16 cellular contexts compared by ENCODE assay signal in genomic region chr1:21152423-21153100, GRCh38. TPM values are rescaled to one million over a fixed set of nuclear protein-coding genes. Genes with fewer than 3 reads are reported as not detected.
DNase-seq lines count a peak whose midpoint lies in the region; ATAC-seq and TF ChIP-seq lines count a peak whose summit lies in the region.
"Had no signal": no experiment of that assay in that cellular context is flagged by ENCODE, and none has a peak within 500 bp of the region (broad histone marks: within the 10 kb centered on the region; RNA-seq: fewer than 3 reads in every experiment).

No MANE protein-coding gene starts in this region.

- TF ChIP-seq RAD21 in HCT116 (IDR thresholded peaks at IDR 0.05; ENCODE audit: low read depth): no peak

- H3K4me1 ChIP-seq in HCT116 (ENCODE audit: control insufficient read depth in 1 of 2, insufficient read depth in 2 of 2, low read length in 2 of 2): peaks cover 46 to 55% of the 10 kb centered on the region in 2 experiments
- peaks cover 35 to 43% of the 10 kb centered on the region in 2 donors for H3K4me1 ChIP-seq in gastrocnemius medialis
- peaks cover 8% of the 10 kb centered on the region; the same call in 1 of the 2 replicates for H3K4me1 ChIP-seq in SJCRH30
- H3K4me1 ChIP-seq: BE2C had no signal

- H3K9ac ChIP-seq in HCT116 (ENCODE audit: low read length): peak overlapping the region; percentile 29; the same call in 1 of the 2 replicates
- no peak overlapping the region for H3K9ac ChIP-seq in SK-N-MC (ENCODE audit: insufficient read length)

- RAD21 ChIA-PET in HCT116 (lab: Charles Lee; ENCODE audit: low non-redundant PET in 1 of 2, low total read pairs in 2 of 2, uncharacterized antibody in 2 of 2, unreplicated experiment in 2 of 2): no interaction called here

- H4K20me1 ChIP-seq in HCT116 (ENCODE audit: insufficient read depth): no peaks in the 10 kb centered on the region

- BruUV-seq in HCT116 (replicated peaks; lab: Mats Ljungman, UMichigan): no TSS peak

- intact Hi-C loops in HCT116 (cut with micrococcal nuclease) (no loop called here), gastrocnemius medialis (cut with DNase I; ENCODE audit: low total_unique reads) (no loop called here)

- H3K36me3 ChIP-seq in HCT116 (ENCODE audit: control insufficient read depth in 1 of 2, insufficient read depth in 2 of 2, low read length in 2 of 2) (no peaks in the 10 kb centered on the region), SK-N-MC (ENCODE audit: insufficient read depth, low read length) (peaks cover 21% of the 10 kb centered on the region), gastrocnemius medialis (no peaks in the 10 kb centered on the region), SJCRH30 (peaks cover 30% of the 10 kb centered on the region)
- H3K36me3 ChIP-seq: BE2C had no signal

- POLR2A ChIA-PET in HCT116 (lab: Charles Lee): no interaction called here

- H3K9me3 ChIP-seq in HCT116 (ENCODE audit: control insufficient read depth in 1 of 2, insufficient read depth in 1 of 2, low read depth in 1 of 2, low read length in 2 of 2) (no peaks in the 10 kb centered on the region), SK-N-MC (ENCODE audit: low read depth, low read length) (no peaks in the 10 kb centered on the region), gastrocnemius medialis (no peaks in the 10 kb centered on the region), SJCRH30 (replicated peaks) (no peaks in the 10 kb centered on the region)
- H3K9me3 ChIP-seq: BE2C, gastroesophageal sphincter had no signal

- CTCF ChIA-PET in HCT116 (lab: Charles Lee): interaction anchor here (1.7 kb wide), 1 partner anchor 10 kb away, joined by 4 read pairs; no protein-coding TSS in a partner anchor

- H3K4me2 ChIP-seq in HCT116 (ENCODE audit: low read length): peak overlapping the region; percentile 50

- H3K4me3 ChIP-seq in HCT116 (replicated peaks in 1 of 2; ENCODE audit: low read depth in 1 of 2, low read length in 2 of 2) (no peak overlapping the region), SK-N-MC (no peak overlapping the region), gastrocnemius medialis (no peak overlapping the region), SJCRH30 (no peak overlapping the region)
- H3K4me3 ChIP-seq: gastroesophageal sphincter, lung had no signal

- peaks cover 36% of the 10 kb centered on the region for H3K79me2 ChIP-seq in HCT116 (ENCODE audit: insufficient read depth, low read length)

- H3K9me2 ChIP-seq in HCT116 (ENCODE audit: insufficient read depth): no peaks in the 10 kb centered on the region

- H2AFZ ChIP-seq in HCT116 (ENCODE audit: low read depth, low read length, poor library complexity, severe bottlenecking): no peak overlapping the region

- no peak for DNase-seq in HCT116 (ENCODE audit: low read depth, low spot score)
- no peak for DNase-seq in SK-N-MC (ENCODE audit: low read depth, low spot score)
- DNase-seq in fibroblast of peridontal ligament (ENCODE audit: extremely low read depth): peak; percentile 33
- DNase-seq in gastrocnemius medialis: no peak
- DNase-seq in SJCRH30: no peak
- DNase-seq in activated CD8-positive, alpha-beta memory T cell treated with anti-CD3 and anti-CD28 coated beads, Interleukin-2, amount 50 U/mL, for 4 hours: no peak
- DNase-seq in DMS 273 treated with DMSO at 0.1 percent for 48 hours (lab: John Stamatoyannopoulos, UW): no peak
- DNase-seq: activated CD4-positive, alpha-beta T cell treated with anti-CD3 and anti-CD28 coated beads, Interleukin-2, amount 10 ng/mL, durations not matched to agents 24 days and 14 days; amniotic stem cell; BE2C; endodermal cell; naive thymus-derived CD8-positive, alpha-beta T cell; NCI-H345; posterior cingulate gyrus had no signal

- TF ChIP-seq CTCF in HCT116 (IDR thresholded peaks at IDR 0.05 in 2 of 3, conservative IDR thresholded peaks at IDR 0.05 in 1 of 3; ENCODE audit: borderline replicate concordance in 1 of 3, insufficient read depth in 1 of 3, low read depth in 2 of 3, low read length in 2 of 3): no peak
- no peak for TF ChIP-seq CTCF in gastrocnemius medialis (IDR thresholded peaks at IDR 0.05 in 4 of 5, conservative IDR thresholded peaks at IDR 0.05 in 1 of 5)

- H3K27me3 ChIP-seq in HCT116 (ENCODE audit: insufficient read depth, low read length) (no peaks in the 10 kb centered on the region), gastrocnemius medialis (no peaks in the 10 kb centered on the region), SJCRH30 (no peaks in the 10 kb centered on the region)
- H3K27me3 ChIP-seq: BE2C, gastroesophageal sphincter had no signal

- TF ChIP-seq POLR2A in HCT116 (IDR thresholded peaks at IDR 0.05; ENCODE audit: borderline replicate concordance, extremely low read depth, insufficient read depth, insufficient read length): no peak
- TF ChIP-seq POLR2A in gastrocnemius medialis (IDR thresholded peaks at IDR 0.05): no peak

- H3K27ac ChIP-seq in HCT116 (ENCODE audit: low read depth, low read length): peak overlapping the region; percentile 30; the same call in 1 of the 2 replicates
- H3K27ac ChIP-seq in SK-N-MC: peak overlapping the region; percentile 63; the same call in 1 of the 2 replicates
- H3K27ac ChIP-seq in gastrocnemius medialis: peak overlapping the region in 3 of 4 donors; percentile 24 to 60 (median 54)
- H3K27ac ChIP-seq in SJCRH30: no peak overlapping the region

- no peak for ATAC-seq in HCT116
- ATAC-seq in gastrocnemius medialis: no peak
- ATAC-seq: gastroesophageal sphincter; naive thymus-derived CD8-positive, alpha-beta T cell had no signal

- in situ Hi-C loops in gastrocnemius medialis (cut with MboI; ENCODE audit: low sequenced_read_pairs in 4 of 4): no loop called here

TF ChIP-seq in HCT116, 20 proteins besides CTCF, POLR2A, EP300 and RAD21 (continues in another document):
- no peak for TF ChIP-seq CBX3 (IDR thresholded peaks at IDR 0.05; ENCODE audit: low read depth)
- TF ChIP-seq, protein P1, sequence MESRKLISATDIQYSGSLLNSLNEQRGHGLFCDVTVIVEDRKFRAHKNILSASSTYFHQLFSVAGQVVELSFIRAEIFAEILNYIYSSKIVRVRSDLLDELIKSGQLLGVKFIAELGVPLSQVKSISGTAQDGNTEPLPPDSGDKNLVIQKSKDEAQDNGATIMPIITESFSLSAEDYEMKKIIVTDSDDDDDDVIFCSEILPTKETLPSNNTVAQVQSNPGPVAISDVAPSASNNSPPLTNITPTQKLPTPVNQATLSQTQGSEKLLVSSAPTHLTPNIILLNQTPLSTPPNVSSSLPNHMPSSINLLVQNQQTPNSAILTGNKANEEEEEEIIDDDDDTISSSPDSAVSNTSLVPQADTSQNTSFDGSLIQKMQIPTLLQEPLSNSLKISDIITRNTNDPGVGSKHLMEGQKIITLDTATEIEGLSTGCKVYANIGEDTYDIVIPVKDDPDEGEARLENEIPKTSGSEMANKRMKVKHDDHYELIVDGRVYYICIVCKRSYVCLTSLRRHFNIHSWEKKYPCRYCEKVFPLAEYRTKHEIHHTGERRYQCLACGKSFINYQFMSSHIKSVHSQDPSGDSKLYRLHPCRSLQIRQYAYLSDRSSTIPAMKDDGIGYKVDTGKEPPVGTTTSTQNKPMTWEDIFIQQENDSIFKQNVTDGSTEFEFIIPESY (IDR thresholded peaks at IDR 0.05; ENCODE audit: extremely low read depth, insufficient replicate concordance, low read length): no peak
- TF ChIP-seq EZH2phosphoT487 (IDR thresholded peaks at IDR 0.05; ENCODE audit: borderline replicate concordance): no peak
- TF ChIP-seq ZFX (IDR thresholded peaks at IDR 0.05): no peak
- TF ChIP-seq, protein P2, sequence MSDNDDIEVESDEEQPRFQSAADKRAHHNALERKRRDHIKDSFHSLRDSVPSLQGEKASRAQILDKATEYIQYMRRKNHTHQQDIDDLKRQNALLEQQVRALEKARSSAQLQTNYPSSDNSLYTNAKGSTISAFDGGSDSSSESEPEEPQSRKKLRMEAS (IDR thresholded peaks at IDR 0.05): no peak
- TF ChIP-seq SP1 (IDR thresholded peaks at IDR 0.05; ENCODE audit: low read depth): no peak
- no peak for TF ChIP-seq JUND (IDR thresholded peaks at IDR 0.05)
- no peak for TF ChIP-seq ZNF274 (IDR thresholded peaks at IDR 0.05; ENCODE audit: low read depth, low read length)
- TF ChIP-seq, protein P3, sequence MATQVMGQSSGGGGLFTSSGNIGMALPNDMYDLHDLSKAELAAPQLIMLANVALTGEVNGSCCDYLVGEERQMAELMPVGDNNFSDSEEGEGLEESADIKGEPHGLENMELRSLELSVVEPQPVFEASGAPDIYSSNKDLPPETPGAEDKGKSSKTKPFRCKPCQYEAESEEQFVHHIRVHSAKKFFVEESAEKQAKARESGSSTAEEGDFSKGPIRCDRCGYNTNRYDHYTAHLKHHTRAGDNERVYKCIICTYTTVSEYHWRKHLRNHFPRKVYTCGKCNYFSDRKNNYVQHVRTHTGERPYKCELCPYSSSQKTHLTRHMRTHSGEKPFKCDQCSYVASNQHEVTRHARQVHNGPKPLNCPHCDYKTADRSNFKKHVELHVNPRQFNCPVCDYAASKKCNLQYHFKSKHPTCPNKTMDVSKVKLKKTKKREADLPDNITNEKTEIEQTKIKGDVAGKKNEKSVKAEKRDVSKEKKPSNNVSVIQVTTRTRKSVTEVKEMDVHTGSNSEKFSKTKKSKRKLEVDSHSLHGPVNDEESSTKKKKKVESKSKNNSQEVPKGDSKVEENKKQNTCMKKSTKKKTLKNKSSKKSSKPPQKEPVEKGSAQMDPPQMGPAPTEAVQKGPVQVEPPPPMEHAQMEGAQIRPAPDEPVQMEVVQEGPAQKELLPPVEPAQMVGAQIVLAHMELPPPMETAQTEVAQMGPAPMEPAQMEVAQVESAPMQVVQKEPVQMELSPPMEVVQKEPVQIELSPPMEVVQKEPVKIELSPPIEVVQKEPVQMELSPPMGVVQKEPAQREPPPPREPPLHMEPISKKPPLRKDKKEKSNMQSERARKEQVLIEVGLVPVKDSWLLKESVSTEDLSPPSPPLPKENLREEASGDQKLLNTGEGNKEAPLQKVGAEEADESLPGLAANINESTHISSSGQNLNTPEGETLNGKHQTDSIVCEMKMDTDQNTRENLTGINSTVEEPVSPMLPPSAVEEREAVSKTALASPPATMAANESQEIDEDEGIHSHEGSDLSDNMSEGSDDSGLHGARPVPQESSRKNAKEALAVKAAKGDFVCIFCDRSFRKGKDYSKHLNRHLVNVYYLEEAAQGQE (IDR thresholded peaks at IDR 0.05; ENCODE audit: low read depth): no peak
- TF ChIP-seq YY1 (IDR thresholded peaks at IDR 0.05; ENCODE audit: extremely low read depth, insufficient replicate concordance, low read depth, low read length): no peak
- no peak for TF ChIP-seq EZH2 (IDR thresholded peaks at IDR 0.05)
- no peak for TF ChIP-seq CEBPB (IDR thresholded peaks at IDR 0.05; ENCODE audit: low read depth)
- TF ChIP-seq ELF1 (IDR thresholded peaks at IDR 0.05; ENCODE audit: borderline replicate concordance, low read depth): no peak
- TF ChIP-seq SRF (IDR thresholded peaks at IDR 0.05; ENCODE audit: low read depth): no peak
- TF ChIP-seq SIN3A (IDR thresholded peaks at IDR 0.05; ENCODE audit: low read depth): no peak
- no peak for TF ChIP-seq FOSL1 (IDR thresholded peaks at IDR 0.05; ENCODE audit: low read depth)

RNA-seq across cellular contexts. Expression of gene EIF4G3, which starts 24.1 kb away (rescaled TPM):
- total RNA-seq in HCT116 (2021; ENCODE audit: unreplicated experiment): 40.1 TPM
- 17.5 and 19.1 TPM in 2 replicates for polyA plus RNA-seq in HCT116 (2012)
- total RNA-seq in gastrocnemius medialis: 10 to 100 TPM; 42.1 to 63.2 (median 43.5) TPM
- total RNA-seq in SJCRH30 (2014; rRNA removed; shearing (Covaris generic)): 65.7 and 66.8 TPM in 2 replicates
